Comparison of ENCODE assay signal across 8 cellular contexts in genomic region chr16:30609928-30610839, GRCh38. TPM values are rescaled to one million over a fixed set of nuclear protein-coding genes. Genes with fewer than 3 reads are reported as not detected.
DNase-seq lines count a peak whose midpoint lies in the region; ATAC-seq lines count a peak whose summit lies in the region.

ZNF689 (minus strand) TSS chr16:30610389; CDS start chr16:30610041, 348 bp downstream.

- H3K27ac Mint-ChIP-seq in CD8-positive, alpha-beta memory T cell = peak within 1 kb of the TSS; percentile 83 to 100 (median 96)
- peak within 1 kb of the TSS; percentile 98 for H3K27ac Mint-ChIP-seq in effector memory CD8-positive, alpha-beta T cell

- H3K27ac ChIP-seq in CD8-positive, alpha-beta memory T cell (ENCODE audit: low read depth, low read length) = peak within 1 kb of the TSS; percentile 97

- H3K27me3 Mint-ChIP-seq in CD8-positive, alpha-beta memory T cell = peaks cover 0 to 3% of the 10 kb centered on the region in 2 donors
- H3K27me3 Mint-ChIP-seq in effector memory CD8-positive, alpha-beta T cell = no peaks in the 10 kb centered on the region

- peaks cover 12% of the 10 kb centered on the region for H3K4me1 ChIP-seq in CD8-positive, alpha-beta memory T cell (ENCODE audit: insufficient read depth, low read length)

- no peaks in the 10 kb centered on the region for H3K9me3 Mint-ChIP-seq in CD8-positive, alpha-beta memory T cell
- H3K9me3 Mint-ChIP-seq in effector memory CD8-positive, alpha-beta T cell = no peaks in the 10 kb centered on the region

- peaks cover 13 to 26% (median 22%) of the 10 kb centered on the region in 3 donors for H3K4me1 Mint-ChIP-seq in CD8-positive, alpha-beta memory T cell
- peaks cover 12 to 17% of the 10 kb centered on the region in 2 donors for H3K4me1 Mint-ChIP-seq in effector memory CD8-positive, alpha-beta T cell (ENCODE audit: low read depth in 2 of 2)

- peaks cover 0 to 26% (median 8%) of the 10 kb centered on the region in 3 donors for H3K36me3 Mint-ChIP-seq in CD8-positive, alpha-beta memory T cell
- peaks cover 37% of the 10 kb centered on the region for H3K36me3 Mint-ChIP-seq in effector memory CD8-positive, alpha-beta T cell (ENCODE audit: insufficient read depth)

- H3K4me3 Mint-ChIP-seq in CD8-positive, alpha-beta memory T cell = peak within 1 kb of the TSS; percentile 83 to 98 (median 94)
- H3K4me3 Mint-ChIP-seq in effector memory CD8-positive, alpha-beta T cell = peak within 1 kb of the TSS; percentile 91 to 94

- CTCF ChIA-PET in CD8-positive, alpha-beta memory T cell (lab: Charles Lee) = interaction anchor here (0.8 to 3.8 kb wide), 10 partner anchors 10 to 180 kb away, joined by 3 to 18 read pairs (median 3); partner anchors contain the start of genes DCTPP1, FBRS and ZNF747
- CTCF ChIA-PET in activated CD8-positive, alpha-beta memory T cell treated with anti-CD3 and anti-CD28 coated beads for 36 hours (lab: Charles Lee) = interaction anchor here (0.5 to 3.2 kb wide), 5 partner anchors 13 to 75 kb away, joined by 3 to 19 read pairs (median 4); partner anchors contain the start of genes ZNF764 and ZNF785

- ATAC-seq in GM19468 (IDR thresholded peaks at IDR 0.05; ENCODE audit: extremely low read depth, unreplicated experiment) = peak; percentile 39
- ATAC-seq in effector memory CD8-positive, alpha-beta T cell (replicated peaks) = peak; percentile 93

- no peaks in the 10 kb centered on the region for H3K36me3 ChIP-seq in CD8-positive, alpha-beta memory T cell (ENCODE audit: insufficient read depth, low read length)

- H3K4me3 ChIP-seq in CD8-positive, alpha-beta memory T cell (ENCODE audit: low read length) = peak within 1 kb of the TSS; percentile 97

- POLR2A ChIA-PET in CD8-positive, alpha-beta memory T cell (lab: Charles Lee) = interaction anchor here (0.5 to 1.5 kb wide), 14 partner anchors 13 to 784 kb away, joined by 3 to 6 read pairs (median 3); partner anchors contain the start of genes PRR14, SEPHS2, SRCAP and ZNF688
- POLR2A ChIA-PET in activated CD8-positive, alpha-beta memory T cell treated with anti-CD3 and anti-CD28 coated beads for 36 hours (lab: Charles Lee) = interaction anchor here (0.7 to 1.2 kb wide), 11 partner anchors 10 to 203 kb away, joined by 3 to 6 read pairs (median 4); partner anchors contain the start of genes DCTPP1, PRR14, ZNF688 and ZNF764

- peak; percentile 86 to 96 (median 93) for DNase-seq in CD8-positive, alpha-beta memory T cell
- peak; percentile 98 for DNase-seq in HT-29 (ENCODE audit: low spot score)
- peak; percentile 94 to 95 for DNase-seq in NOMO-1 (lab: John Stamatoyannopoulos, UW; ENCODE audit: unreplicated experiment in 2 of 2)
- DNase-seq in effector memory CD8-positive, alpha-beta T cell = peak; percentile 95 to 97 (median 95)
- peak; percentile 99 for DNase-seq in medulla oblongata (ENCODE audit: extremely low spot score)
- peak; percentile 91 for DNase-seq in stimulated activated CD8-positive, alpha-beta memory T cell treated with anti-CD3 and anti-CD28 coated beads, Interleukin-12 subunit alpha, Interleukin-12 subunit beta, amount 100 ng/mL, for 1 hour (ENCODE audit: low read depth)

- no peaks in the 10 kb centered on the region for H3K9me3 ChIP-seq in CD8-positive, alpha-beta memory T cell (ENCODE audit: low read length)

- H3K27me3 ChIP-seq in CD8-positive, alpha-beta memory T cell (ENCODE audit: insufficient read depth, low read length, poor library complexity, severe bottlenecking) = no peaks in the 10 kb centered on the region

RNA-seq across cellular contexts. Expression of gene ZNF689, which starts in this region (rescaled TPM):
- 10 to 100 TPM; 14.6 to 15.7 TPM for total RNA-seq in CD8-positive, alpha-beta memory T cell
- polyA plus RNA-seq in CD8-positive, alpha-beta memory T cell = 13.7 TPM
- total RNA-seq in HT-29 (2014; rRNA removed; shearing (Covaris generic)) = 4.9 and 7.7 TPM in 2 replicates
- total RNA-seq in activated CD8-positive, alpha-beta memory T cell treated with anti-CD3 and anti-CD28 coated beads for 36 hours = 10 to 100 TPM; 12.5 to 12.7 TPM

Comparison
In these comparisons a context has a peak if more than half of its experiments do, and no peak if none do; other contexts are left out.
1. Peak in every context shown above with its lines: DNase-seq, ATAC-seq, H3K4me3 ChIP-seq and H3K27ac ChIP-seq.